ENCODE assay signal across 9 cellular contexts in the genomic region with DNA sequence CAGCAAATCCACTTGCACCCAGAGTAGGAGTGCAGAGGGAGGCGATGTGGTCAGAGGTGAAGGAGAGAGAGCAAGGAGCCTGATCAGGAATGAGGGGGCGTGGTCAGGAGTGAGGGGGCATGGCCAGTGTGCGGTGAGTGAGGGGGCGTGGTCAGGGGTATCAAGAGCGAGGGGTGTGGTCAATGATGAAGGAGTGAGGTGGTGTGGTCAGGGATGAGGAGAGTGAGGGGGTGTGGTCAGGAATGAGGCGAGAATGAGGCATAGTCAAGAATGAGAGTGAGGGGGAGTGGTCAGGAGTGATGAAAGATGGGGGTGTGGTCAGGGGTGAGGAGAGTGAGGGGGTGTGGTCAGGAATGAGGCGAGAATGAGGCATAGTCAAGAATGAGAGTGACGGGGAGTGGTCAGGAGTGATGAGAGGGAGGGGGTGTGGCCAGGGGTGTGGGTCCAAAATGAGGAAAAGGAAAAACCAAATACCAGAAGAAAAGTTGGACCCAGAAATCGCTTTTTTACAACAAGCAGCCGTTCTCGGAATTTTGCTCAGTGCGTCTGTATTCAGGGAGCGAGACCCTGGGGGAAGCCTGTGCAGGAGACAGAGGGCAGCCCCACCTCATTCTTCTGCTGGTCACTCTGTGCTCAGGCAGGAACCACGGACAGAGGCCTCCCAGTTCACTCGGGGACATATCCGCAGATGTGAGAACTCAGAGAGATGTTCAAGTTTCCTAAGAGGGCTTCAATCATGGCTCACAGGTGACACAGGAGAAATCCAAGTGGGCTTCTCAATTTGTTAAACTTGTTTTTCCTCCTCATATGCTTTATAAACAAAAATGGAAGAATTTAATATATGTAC. TPM values are rescaled to one million over a fixed set of nuclear protein-coding genes. Genes with fewer than 3 reads are reported as not detected.
DNase-seq lines count a peak whose midpoint lies in the region; ATAC-seq and TF ChIP-seq lines count a peak whose summit lies in the region.
"Had no signal": no experiment of that assay in that cellular context is flagged by ENCODE, and none has a peak within 500 bp of the region (broad histone marks: within the 10 kb centered on the region; RNA-seq: fewer than 3 reads in every experiment).

No MANE protein-coding gene starts in this region.

- WGBS in upper lobe of left lung, 2 donors, result 9 to 39% methylated on average over 10 to 16 of the region's 16 CpGs

- DNase-seq in MCF 10A (ENCODE audit: unreplicated experiment), result peak; percentile 76
- no peak for DNase-seq in breast epithelium (ENCODE audit: low spot score in 2 of 2)
- DNase-seq in T-helper 17 cell, result no peak
- DNase-seq in upper lobe of left lung, result peak; percentile 58 to 87
- DNase-seq in COLO668 (lab: John Stamatoyannopoulos, UW; ENCODE audit: unreplicated experiment), result no peak

- H3K27ac ChIP-seq in breast epithelium, result no peak overlapping the region
- no peak overlapping the region for H3K27ac ChIP-seq in iPS-18a (ENCODE audit: low read length)
- H3K27ac ChIP-seq in upper lobe of left lung, result peak overlapping the region in 3 of 4 donors; percentile 40 to 85 (median 73)
- H3K27ac ChIP-seq: heart left ventricle had no signal

- no peak for TF ChIP-seq EP300 in upper lobe of left lung (IDR thresholded peaks at IDR 0.05)

- H3K27me3 Mint-ChIP-seq in MCF 10A (ENCODE audit: insufficient read depth, unreplicated experiment), result peaks cover 25% of the 10 kb centered on the region
- peaks cover 26% of the 10 kb centered on the region for H3K27me3 Mint-ChIP-seq in T-helper 17 cell

- peaks cover 8% of the 10 kb centered on the region for H3K9me3 Mint-ChIP-seq in MCF 10A (ENCODE audit: unreplicated experiment)

- no peak overlapping the region for H3K27ac Mint-ChIP-seq in MCF 10A (ENCODE audit: low read depth, unreplicated experiment)
- H3K27ac Mint-ChIP-seq in T-helper 17 cell, result no peak overlapping the region

- TF ChIP-seq POLR2A in breast epithelium (IDR thresholded peaks at IDR 0.05) (no peak), upper lobe of left lung (IDR thresholded peaks at IDR 0.05) (peak in 1 of 4 donors; percentile 16)

- POLR2A ChIA-PET in MCF 10A (lab: Yijun Ruan, JAX), result interaction anchor here (0.6 kb wide), 1 partner anchor 100 kb away, joined by 3 read pairs; no protein-coding TSS in a partner anchor

- intact Hi-C loops in MCF 10A (cut with micrococcal nuclease) (no loop called here), breast epithelium (cut with DNase I; ENCODE audit: low total_unique reads) (no loop called here)

- peaks cover 8% of the 10 kb centered on the region for H3K4me1 Mint-ChIP-seq in MCF 10A (ENCODE audit: insufficient read depth, unreplicated experiment)
- H3K4me1 Mint-ChIP-seq in T-helper 17 cell, result peaks cover 8% of the 10 kb centered on the region

- ATAC-seq in T-helper 17 cell (no peak), upper lobe of left lung (ENCODE audit: low FRiP score in 2 of 2) (peak; percentile 92 to 95), HG02885 (IDR thresholded peaks at IDR 0.05; ENCODE audit: poor library complexity, unreplicated experiment) (no peak)
- ATAC-seq in activated CD4-positive, CD25-positive, alpha-beta regulatory T cell treated with anti-CD3 and anti-CD28 coated beads, Interleukin-2, amount 50 U/mL, for 24 hours, result no peak

- no peaks in the 10 kb centered on the region for H3K36me3 ChIP-seq in breast epithelium
- H3K36me3 ChIP-seq in iPS-18a (ENCODE audit: control insufficient read depth, low read depth, low read length), result no peaks in the 10 kb centered on the region
- H3K36me3 ChIP-seq in upper lobe of left lung, result no peaks in the 10 kb centered on the region
- H3K36me3 ChIP-seq: heart left ventricle had no signal

- H3K4me3 Mint-ChIP-seq in MCF 10A (ENCODE audit: unreplicated experiment) (no peak overlapping the region), T-helper 17 cell (peak overlapping the region; percentile 9)

- H3K36me3 Mint-ChIP-seq in MCF 10A (ENCODE audit: insufficient read depth, unreplicated experiment) (no peaks in the 10 kb centered on the region), T-helper 17 cell (ENCODE audit: low read depth) (peaks cover 4% of the 10 kb centered on the region)

- CTCF ChIA-PET in MCF 10A (lab: Yijun Ruan, JAX), result interaction anchor here (0.6 kb wide), 1 partner anchor 736 kb away, joined by 4 read pairs; no protein-coding TSS in a partner anchor

- H3K4me1 ChIP-seq in breast epithelium (no peaks in the 10 kb centered on the region), iPS-18a (ENCODE audit: control insufficient read depth, low read depth, low read length) (peaks cover 4% of the 10 kb centered on the region), upper lobe of left lung (no peaks in the 10 kb centered on the region)
- H3K4me1 ChIP-seq: heart left ventricle had no signal

- TF ChIP-seq CTCF in MCF 10A (IDR thresholded peaks at IDR 0.05; ENCODE audit: unreplicated experiment) (no peak), breast epithelium (IDR thresholded peaks at IDR 0.05) (no peak), upper lobe of left lung (IDR thresholded peaks at IDR 0.05) (no peak)

- no peak overlapping the region for H3K9ac ChIP-seq in iPS-18a (ENCODE audit: low read length)

- no peak overlapping the region for H3K4me3 ChIP-seq in breast epithelium
- peak overlapping the region; percentile 41 for H3K4me3 ChIP-seq in iPS-18a (ENCODE audit: low read length)
- H3K4me3 ChIP-seq in upper lobe of left lung, result peak overlapping the region in 3 of 4 donors; percentile 14 to 27 (median 23)
- H3K4me3 ChIP-seq: heart left ventricle had no signal

- H3K9me3 ChIP-seq in breast epithelium (no peaks in the 10 kb centered on the region), T-helper 17 cell (ENCODE audit: control insufficient read depth, low read length, poor library complexity, severe bottlenecking) (no peaks in the 10 kb centered on the region), iPS-18a (ENCODE audit: control insufficient read depth, low read depth, low read length) (peaks cover 17% of the 10 kb centered on the region), upper lobe of left lung (no peaks in the 10 kb centered on the region)
- H3K9me3 ChIP-seq: heart left ventricle had no signal

- BruUV-seq in MCF 10A (replicated peaks; lab: Mats Ljungman, UMichigan), result no TSS peak

- H3K27me3 ChIP-seq in breast epithelium (peaks cover 0 to 54% of the 10 kb centered on the region in 2 donors), iPS-18a (ENCODE audit: control insufficient read depth, insufficient read depth, low read length) (no peaks in the 10 kb centered on the region), upper lobe of left lung (no peaks in the 10 kb centered on the region)

RNA-seq across cellular contexts. Expression of gene MAGEA1, which starts 47.5 kb away (rescaled TPM):
- total RNA-seq in MCF 10A (2022) (not detected in 2 replicates), breast epithelium (not detected), T-helper 17 cell (not detected), upper lobe of left lung (under 1 TPM in 1 of 6 donors, not detected in 5; 0.13 TPM)
- total RNA-seq: heart left ventricle had no signal

Comparison
In these comparisons a context has a peak if more than half of its experiments do, and no peak if none do; other contexts are left out.
1. DNase-seq: peak in MCF 10A (single experiment) and upper lobe of left lung (2 of 2); none in breast epithelium (0 of 2), T-helper 17 cell (0 of 3) and COLO668 (single experiment).
2. H3K27ac ChIP-seq: peak in upper lobe of left lung (3 of 4); none in breast epithelium (0 of 2) and iPS-18a (single experiment).
3. H3K4me3 ChIP-seq: peak in iPS-18a (single experiment) and upper lobe of left lung (3 of 4); none in breast epithelium (0 of 3).
4. ATAC-seq: peak in upper lobe of left lung (2 of 2); none in T-helper 17 cell (single experiment), activated CD4-positive, CD25-positive, alpha-beta regulatory T cell treated with anti-CD3 and anti-CD28 coated beads, Interleukin-2, amount 50 U/mL, for 24 hours (0 of 2) and HG02885 (single experiment).